14 cellular contexts compared by ENCODE assay signal in the genomic region with DNA sequence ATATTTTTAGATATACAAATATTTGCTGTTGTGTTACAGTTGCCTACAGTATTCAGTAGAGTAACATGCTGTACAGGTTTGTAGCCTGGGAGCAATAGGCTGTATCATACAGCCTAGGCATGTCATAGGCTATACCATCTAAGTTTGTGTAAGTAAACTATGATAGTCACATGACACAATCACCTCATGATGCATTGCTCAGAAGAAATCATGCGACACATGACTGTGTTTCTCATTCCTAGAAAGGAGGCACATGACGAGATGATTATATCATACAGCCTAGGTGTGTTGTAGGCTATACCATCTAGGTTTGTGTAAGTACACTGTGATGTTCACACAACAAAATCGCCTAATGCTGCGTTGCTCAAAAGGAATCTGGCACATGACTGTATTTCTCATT.
"Had no signal": no experiment of that assay in that cellular context is flagged by ENCODE, and none has a peak within 500 bp of the region (broad histone marks: within the 10 kb centered on the region; RNA-seq: fewer than 3 reads in every experiment).

No MANE protein-coding gene starts in this region.

- DNase-seq: activated CD4-positive, alpha-beta T cell treated with anti-CD3 and anti-CD28 coated beads for 4 hours; activated CD8-positive, alpha-beta memory T cell treated with anti-CD3 and anti-CD28 coated beads, Interleukin-2, amount 50 U/mL, for 4 hours; activated CD8-positive, alpha-beta T cell treated with anti-CD3 and anti-CD28 coated beads for 36 hours; activated naive CD4-positive, alpha-beta T cell treated with Interleukin-2 at 50 U/mL for 16 hours; activated naive CD8-positive, alpha-beta T cell treated with anti-CD3 and anti-CD28 coated beads, Interleukin-2, amount 50 U/mL, for 24 hours; caudate nucleus; cortex of kidney; effector CD8-positive, alpha-beta T cell; mesenchymal stem cell; ovary; stimulated activated CD4-positive, alpha-beta T cell treated with anti-CD3 and anti-CD28 coated beads, Interleukin-12 subunit alpha, Interleukin-12 subunit beta, amount 100 ng/mL, for 4 hours; T1000; upper lobe of left lung had no signal

- H3K9me3 ChIP-seq: ovary, upper lobe of left lung had no signal

- H3K36me3 ChIP-seq: ovary had no signal

- ATAC-seq: activated CD8-positive, alpha-beta T cell treated with anti-CD3 and anti-CD28 coated beads for 36 hours; activated naive CD8-positive, alpha-beta T cell treated with anti-CD3 and anti-CD28 coated beads, Interleukin-2, amount 50 U/mL, for 24 hours; left lobe of liver had no signal

- H3K4me3 ChIP-seq: ovary, upper lobe of left lung had no signal

- H3K27me3 ChIP-seq: ovary, upper lobe of left lung had no signal

- H3K27ac ChIP-seq: ovary, upper lobe of left lung had no signal
